1 cellular context compared by ENCODE assay signal in the genomic region with DNA sequence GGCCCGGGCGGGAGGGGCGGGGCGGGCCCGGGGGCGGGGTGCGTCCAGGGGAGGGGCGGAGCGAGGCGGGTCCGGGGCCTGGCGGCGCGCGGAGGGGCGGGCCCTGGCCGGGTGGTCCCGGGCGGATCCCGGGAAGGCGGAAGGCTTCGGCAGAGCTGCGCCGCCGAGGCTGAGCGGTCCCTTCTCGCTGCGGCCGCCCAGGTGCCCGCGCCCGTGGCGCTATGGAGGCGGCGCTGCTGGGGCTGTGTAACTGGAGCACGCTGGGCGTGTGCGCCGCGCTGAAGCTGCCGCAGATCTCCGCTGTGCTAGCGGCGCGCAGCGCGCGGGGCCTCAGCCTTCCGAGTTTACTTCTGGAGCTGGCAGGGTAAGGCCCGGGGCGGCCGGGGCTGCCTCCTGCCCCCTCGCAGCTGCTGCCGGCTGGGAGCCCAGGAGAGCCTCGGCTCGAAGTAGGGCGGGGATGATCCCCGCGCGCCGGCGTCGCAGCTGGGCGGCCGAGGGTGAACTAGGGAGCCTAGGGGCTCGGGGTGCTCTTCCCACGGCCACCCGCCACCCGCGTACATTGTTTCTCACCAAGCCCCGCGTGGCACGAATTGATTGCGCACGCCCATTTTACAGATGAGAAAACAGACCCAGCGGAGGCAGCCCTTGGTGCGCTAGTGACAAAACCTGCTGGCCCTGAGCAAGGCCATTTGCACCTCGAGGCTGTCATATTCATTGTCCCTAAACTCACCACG.
A peak's percentile ranks its signal among the peaks of the same experiment; 100 is the strongest.
TF ChIP-seq lines count a peak whose summit lies in the region.

SLC66A3 (plus strand) TSS at position 142 of the 734 bp plus-strand sequence; CDS start at position 222, 80 bp downstream.

TF ChIP-seq in HEK293, 187 proteins besides CTCF, POLR2A, EP300 and RAD21 (continued from another document):
- TF ChIP-seq ZNF658 (tag by site-specific recombination; IDR thresholded peaks at IDR 0.05) (no peak), ZSCAN5A (tag by site-specific recombination; IDR thresholded peaks at IDR 0.05) (no peak), ZNF768 (tag by site-specific recombination; IDR thresholded peaks at IDR 0.05) (no peak), IKZF3 (tag by site-specific recombination; IDR thresholded peaks at IDR 0.05) (peak; percentile 67), ZNF335 (tag by site-specific recombination; conservative IDR thresholded peaks at IDR 0.05) (peak; percentile 54), ZEB2 (tag by site-specific recombination; IDR thresholded peaks at IDR 0.05) (0 out of 2 replicates have a peak, but pooled peaks have one; percentile 36), KLF1 (tag by site-specific recombination; IDR thresholded peaks at IDR 0.05) (peak; percentile 32; the same call in 1 of the 2 replicates), GLIS2 (tag by site-specific recombination; IDR thresholded peaks at IDR 0.05) (peak; percentile 39; the same call in 1 of the 2 replicates), ZNF2 (tag by site-specific recombination; IDR thresholded peaks at IDR 0.05) (0 out of 2 replicates have a peak, but pooled peaks have one; percentile 45), ZNF600 (tag by site-specific recombination; IDR thresholded peaks at IDR 0.05) (peak; percentile 69), ZNF660 (tag by site-specific recombination; IDR thresholded peaks at IDR 0.05) (peak; percentile 69; the same call in 1 of the 2 replicates), KLF10 (tag by site-specific recombination; IDR thresholded peaks at IDR 0.05) (0 out of 2 replicates have a peak, but pooled peaks have one; percentile 29), ZNF302 (tag by site-specific recombination; IDR thresholded peaks at IDR 0.05; ENCODE audit: low read depth) (no peak), ZSCAN4 (tag by site-specific recombination; IDR thresholded peaks at IDR 0.05) (no peak), ZNF596 (tag by site-specific recombination; IDR thresholded peaks at IDR 0.05) (no peak), MZF1 (tag by site-specific recombination; IDR thresholded peaks at IDR 0.05; ENCODE audit: borderline replicate concordance) (no peak), ZNF132 (tag by site-specific recombination; IDR thresholded peaks at IDR 0.05; ENCODE audit: borderline replicate concordance) (no peak), ZNF670 (tag by site-specific recombination; IDR thresholded peaks at IDR 0.05; ENCODE audit: low read depth) (no peak), ZNF530 (tag by site-specific recombination; IDR thresholded peaks at IDR 0.05; ENCODE audit: low read depth) (no peak), ZNF155 (tag by site-specific recombination; IDR thresholded peaks at IDR 0.05) (no peak), SP7 (tag by site-specific recombination; IDR thresholded peaks at IDR 0.05) (peak; percentile 46; the same call in 1 of the 2 replicates), PATZ1 (tag by site-specific recombination; IDR thresholded peaks at IDR 0.05) (peak; percentile 41; the same call in 1 of the 2 replicates), KLF9 (tag by site-specific recombination; IDR thresholded peaks at IDR 0.05; ENCODE audit: low read depth) (peak; percentile 20; the same call in 1 of the 2 replicates), ZNF521 (tag by site-specific recombination; IDR thresholded peaks at IDR 0.05) (no peak), ZNF394 (tag by site-specific recombination; IDR thresholded peaks at IDR 0.05; ENCODE audit: borderline replicate concordance) (peak; percentile 26; the same call in 1 of the 2 replicates), SP2 (tag by site-specific recombination; IDR thresholded peaks at IDR 0.05) (no peak), ZNF501 (tag by site-specific recombination; IDR thresholded peaks at IDR 0.05) (peak; percentile 37; the same call in 1 of the 2 replicates), ZBTB26 (tag by site-specific recombination; optimal IDR thresholded peaks at IDR 0.05) (peak; percentile 85), FEZF1 (tag by site-specific recombination; IDR thresholded peaks at IDR 0.05) (peak; percentile 18; the same call in 1 of the 2 replicates), ZBTB8A (tag by site-specific recombination; IDR thresholded peaks at IDR 0.05) (peak; percentile 86), ZBTB48 (tag by site-specific recombination; IDR thresholded peaks at IDR 0.05) (peak; percentile 50; the same call in 1 of the 2 replicates)
- TF ChIP-seq, protein P1, sequence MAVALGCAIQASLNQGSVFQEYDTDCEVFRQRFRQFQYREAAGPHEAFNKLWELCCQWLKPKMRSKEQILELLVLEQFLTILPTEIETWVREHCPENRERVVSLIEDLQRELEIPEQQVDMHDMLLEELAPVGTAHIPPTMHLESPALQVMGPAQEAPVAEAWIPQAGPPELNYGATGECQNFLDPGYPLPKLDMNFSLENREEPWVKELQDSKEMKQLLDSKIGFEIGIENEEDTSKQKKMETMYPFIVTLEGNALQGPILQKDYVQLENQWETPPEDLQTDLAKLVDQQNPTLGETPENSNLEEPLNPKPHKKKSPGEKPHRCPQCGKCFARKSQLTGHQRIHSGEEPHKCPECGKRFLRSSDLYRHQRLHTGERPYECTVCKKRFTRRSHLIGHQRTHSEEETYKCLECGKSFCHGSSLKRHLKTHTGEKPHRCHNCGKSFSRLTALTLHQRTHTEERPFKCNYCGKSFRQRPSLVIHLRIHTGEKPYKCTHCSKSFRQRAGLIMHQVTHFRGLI (tag by site-specific recombination; IDR thresholded peaks at IDR 0.05) = no peak
- TF ChIP-seq, protein P2, sequence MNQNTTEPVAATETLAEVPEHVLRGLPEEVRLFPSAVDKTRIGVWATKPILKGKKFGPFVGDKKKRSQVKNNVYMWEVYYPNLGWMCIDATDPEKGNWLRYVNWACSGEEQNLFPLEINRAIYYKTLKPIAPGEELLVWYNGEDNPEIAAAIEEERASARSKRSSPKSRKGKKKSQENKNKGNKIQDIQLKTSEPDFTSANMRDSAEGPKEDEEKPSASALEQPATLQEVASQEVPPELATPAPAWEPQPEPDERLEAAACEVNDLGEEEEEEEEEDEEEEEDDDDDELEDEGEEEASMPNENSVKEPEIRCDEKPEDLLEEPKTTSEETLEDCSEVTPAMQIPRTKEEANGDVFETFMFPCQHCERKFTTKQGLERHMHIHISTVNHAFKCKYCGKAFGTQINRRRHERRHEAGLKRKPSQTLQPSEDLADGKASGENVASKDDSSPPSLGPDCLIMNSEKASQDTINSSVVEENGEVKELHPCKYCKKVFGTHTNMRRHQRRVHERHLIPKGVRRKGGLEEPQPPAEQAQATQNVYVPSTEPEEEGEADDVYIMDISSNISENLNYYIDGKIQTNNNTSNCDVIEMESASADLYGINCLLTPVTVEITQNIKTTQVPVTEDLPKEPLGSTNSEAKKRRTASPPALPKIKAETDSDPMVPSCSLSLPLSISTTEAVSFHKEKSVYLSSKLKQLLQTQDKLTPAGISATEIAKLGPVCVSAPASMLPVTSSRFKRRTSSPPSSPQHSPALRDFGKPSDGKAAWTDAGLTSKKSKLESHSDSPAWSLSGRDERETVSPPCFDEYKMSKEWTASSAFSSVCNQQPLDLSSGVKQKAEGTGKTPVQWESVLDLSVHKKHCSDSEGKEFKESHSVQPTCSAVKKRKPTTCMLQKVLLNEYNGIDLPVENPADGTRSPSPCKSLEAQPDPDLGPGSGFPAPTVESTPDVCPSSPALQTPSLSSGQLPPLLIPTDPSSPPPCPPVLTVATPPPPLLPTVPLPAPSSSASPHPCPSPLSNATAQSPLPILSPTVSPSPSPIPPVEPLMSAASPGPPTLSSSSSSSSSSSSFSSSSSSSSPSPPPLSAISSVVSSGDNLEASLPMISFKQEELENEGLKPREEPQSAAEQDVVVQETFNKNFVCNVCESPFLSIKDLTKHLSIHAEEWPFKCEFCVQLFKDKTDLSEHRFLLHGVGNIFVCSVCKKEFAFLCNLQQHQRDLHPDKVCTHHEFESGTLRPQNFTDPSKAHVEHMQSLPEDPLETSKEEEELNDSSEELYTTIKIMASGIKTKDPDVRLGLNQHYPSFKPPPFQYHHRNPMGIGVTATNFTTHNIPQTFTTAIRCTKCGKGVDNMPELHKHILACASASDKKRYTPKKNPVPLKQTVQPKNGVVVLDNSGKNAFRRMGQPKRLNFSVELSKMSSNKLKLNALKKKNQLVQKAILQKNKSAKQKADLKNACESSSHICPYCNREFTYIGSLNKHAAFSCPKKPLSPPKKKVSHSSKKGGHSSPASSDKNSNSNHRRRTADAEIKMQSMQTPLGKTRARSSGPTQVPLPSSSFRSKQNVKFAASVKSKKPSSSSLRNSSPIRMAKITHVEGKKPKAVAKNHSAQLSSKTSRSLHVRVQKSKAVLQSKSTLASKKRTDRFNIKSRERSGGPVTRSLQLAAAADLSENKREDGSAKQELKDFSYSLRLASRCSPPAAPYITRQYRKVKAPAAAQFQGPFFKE (tag by site-specific recombination; IDR thresholded peaks at IDR 0.05; ENCODE audit: borderline replicate concordance) = no peak
